Comparison of ENCODE assay signal across 38 cellular contexts in the genomic region with DNA sequence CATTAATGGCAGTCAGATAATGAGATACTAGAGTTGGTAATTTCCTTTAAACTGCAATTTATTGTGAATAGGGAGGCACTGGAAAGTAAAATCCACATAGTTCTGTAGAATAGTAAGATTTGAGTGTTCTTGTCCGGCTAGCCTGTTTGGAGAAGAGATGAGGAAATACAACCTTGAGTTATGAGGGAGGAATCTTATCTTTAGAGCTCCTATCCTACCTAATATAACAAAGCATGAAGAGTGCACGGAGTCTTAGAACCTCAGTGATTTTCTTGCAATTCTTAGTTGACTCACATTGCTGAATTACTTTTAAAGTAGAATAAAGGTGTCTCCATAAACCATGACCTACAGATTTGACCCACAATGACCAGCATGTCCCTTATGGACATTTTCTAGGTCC.
"Had no signal": no experiment of that assay in that cellular context is flagged by ENCODE, and none has a peak within 500 bp of the region (broad histone marks: within the 10 kb centered on the region; RNA-seq: fewer than 3 reads in every experiment).

No MANE protein-coding gene starts in this region.

- H3K4me3 Mint-ChIP-seq: activated naive CD4-positive, alpha-beta T cell treated with anti-CD3 and anti-CD28 coated beads for 36 hours; activated naive CD4-positive, alpha-beta T cell treated with anti-CD3 and anti-CD28 coated beads, Interleukin-2, amount 10 ng/mL, durations not matched to agents 7 days and 5 days; activated naive CD4-positive, alpha-beta T cell treated with anti-CD3 and anti-CD28 coated beads, Interleukin-2, amount 50 U/mL, for 24 hours; activated naive CD8-positive, alpha-beta T cell; activated naive CD8-positive, alpha-beta T cell treated with anti-CD3 and anti-CD28 coated beads for 36 hours; activated naive CD8-positive, alpha-beta T cell treated with anti-CD3 and anti-CD28 coated beads, Interleukin-2, amount 10 ng/mL, durations not matched to agents 7 days and 5 days; activated naive CD8-positive, alpha-beta T cell treated with anti-CD3 and anti-CD28 coated beads, Interleukin-2, amount 50 U/mL, for 24 hours; activated T-cell treated with anti-CD3 and anti-CD28 coated beads, Interleukin-2, amount 50 U/mL, for 24 hours; activated T-cell treated with anti-CD3 and anti-CD28 coated beads, Interleukin-2, amount 50 U/mL, for 4 hours; activated T-cell treated with anti-CD3 and anti-CD28 coated beads, Interleukin-2, amount 50 U/mL, for 72 hours; activated T-helper 1 cell treated with anti-CD3 and anti-CD28 coated beads, Interleukin-12 subunit alpha, Interleukin-12 subunit beta, Interleukin-2, Interleukin-4 antibody, amounts not matched to agents 30 ng/mL and 10 ng/mL and 1 ng/mL, durations not matched to agents 14 hours and 24 hours and 36 hours; activated T-helper 17 cell treated with anti-CD3 and anti-CD28 coated beads, Interleukin-2, amount 50 U/mL, for 72 hours; brain; central memory CD8-positive, alpha-beta T cell had no signal

- DNase-seq: activated effector memory CD4-positive, alpha-beta T cell treated with anti-CD3 and anti-CD28 coated beads, Interleukin-2, amount 50 U/mL, for 16 hours; activated effector memory CD4-positive, alpha-beta T cell treated with Interleukin-2 at 50 U/mL for 16 hours; activated gamma-delta T cell; activated gamma-delta T cell treated with Interleukin-2 at 50 U/mL for 16 hours; activated naive CD4-positive, alpha-beta T cell; activated naive CD4-positive, alpha-beta T cell treated with anti-CD3 and anti-CD28 coated beads for 36 hours; activated naive CD4-positive, alpha-beta T cell treated with anti-CD3 and anti-CD28 coated beads, Interleukin-2, amount 10 ng/mL, durations not matched to agents 7 days and 5 days; activated naive CD4-positive, alpha-beta T cell treated with anti-CD3 and anti-CD28 coated beads, Interleukin-2, amount 50 U/mL, for 16 hours; activated naive CD4-positive, alpha-beta T cell treated with Interleukin-2 at 50 U/mL for 16 hours; activated naive CD8-positive, alpha-beta T cell treated with anti-CD3 and anti-CD28 coated beads for 36 hours; activated naive CD8-positive, alpha-beta T cell treated with anti-CD3 and anti-CD28 coated beads, Interleukin-2, amount 10 ng/mL, durations not matched to agents 7 days and 5 days; activated naive CD8-positive, alpha-beta T cell treated with anti-CD3 and anti-CD28 coated beads, Interleukin-2, amount 50 U/mL, for 24 hours; activated T-cell treated with anti-CD3 and anti-CD28 coated beads, Interleukin-2, amount 50 U/mL, for 1 hour; activated T-cell treated with anti-CD3 and anti-CD28 coated beads, Interleukin-2, amount 50 U/mL, for 24 hours; activated T-cell treated with anti-CD3 and anti-CD28 coated beads, Interleukin-2, amount 50 U/mL, for 4 hours; activated T-cell treated with anti-CD3 and anti-CD28 coated beads, Interleukin-2, amount 50 U/mL, for 48 hours; activated T-cell treated with anti-CD3 and anti-CD28 coated beads, Interleukin-2, amount 50 U/mL, for 72 hours; adrenal gland; amniotic stem cell; amygdala; anterior cingulate cortex; aorta; body of pancreas; brain microvascular endothelial cell; caudate nucleus; central memory CD4-positive, alpha-beta T cell; cerebellar nuclear complex had no signal

- H3K4me3 ChIP-seq: adrenal gland, ascending aorta, body of pancreas, breast epithelium, cardiac muscle cell had no signal

- H3K27ac ChIP-seq: ascending aorta, body of pancreas, brain microvascular endothelial cell, breast epithelium, cardiac muscle cell had no signal

- H3K9me3 ChIP-seq: adrenal gland, ascending aorta, body of pancreas, breast epithelium had no signal

- H3K4me1 Mint-ChIP-seq: activated naive CD4-positive, alpha-beta T cell treated with anti-CD3 and anti-CD28 coated beads, Interleukin-2, amount 10 ng/mL, durations not matched to agents 7 days and 5 days; activated naive CD4-positive, alpha-beta T cell treated with anti-CD3 and anti-CD28 coated beads, Interleukin-2, amount 50 U/mL, for 24 hours; activated naive CD8-positive, alpha-beta T cell treated with anti-CD3 and anti-CD28 coated beads for 36 hours; activated naive CD8-positive, alpha-beta T cell treated with anti-CD3 and anti-CD28 coated beads, Interleukin-2, amount 10 ng/mL, durations not matched to agents 7 days and 5 days; activated naive CD8-positive, alpha-beta T cell treated with anti-CD3 and anti-CD28 coated beads, Interleukin-2, amount 50 U/mL, for 24 hours; activated T-helper 17 cell treated with anti-CD3 and anti-CD28 coated beads, Interleukin-2, amount 50 U/mL, for 72 hours; central memory CD8-positive, alpha-beta T cell had no signal

- H3K4me1 ChIP-seq: ascending aorta, breast epithelium had no signal

- H3K36me3 Mint-ChIP-seq: activated naive CD4-positive, alpha-beta T cell treated with anti-CD3 and anti-CD28 coated beads, Interleukin-2, amount 10 ng/mL, durations not matched to agents 7 days and 5 days; activated naive CD4-positive, alpha-beta T cell treated with anti-CD3 and anti-CD28 coated beads, Interleukin-2, amount 50 U/mL, for 24 hours; activated naive CD8-positive, alpha-beta T cell; activated naive CD8-positive, alpha-beta T cell treated with anti-CD3 and anti-CD28 coated beads for 36 hours; brain had no signal

- ATAC-seq: activated naive CD4-positive, alpha-beta T cell treated with anti-CD3 and anti-CD28 coated beads, Interleukin-2, amount 50 U/mL, for 72 hours; activated naive CD8-positive, alpha-beta T cell treated with anti-CD3 and anti-CD28 coated beads, Interleukin-2, amount 50 U/mL, for 24 hours; activated T-cell treated with anti-CD3 and anti-CD28 coated beads, Interleukin-2, amount 50 U/mL, for 4 hours; activated T-cell treated with anti-CD3 and anti-CD28 coated beads, Interleukin-2, amount 50 U/mL, for 72 hours; activated T-helper 17 cell treated with anti-CD3 and anti-CD28 coated beads, Interleukin-2, amount 50 U/mL, for 72 hours; body of pancreas had no signal

- H3K27me3 ChIP-seq: adrenal gland, ascending aorta, body of pancreas, brain microvascular endothelial cell, breast epithelium, cardiac muscle cell had no signal

- H3K27ac Mint-ChIP-seq: activated naive CD4-positive, alpha-beta T cell treated with anti-CD3 and anti-CD28 coated beads for 36 hours; activated naive CD4-positive, alpha-beta T cell treated with anti-CD3 and anti-CD28 coated beads, Interleukin-2, amount 10 ng/mL, durations not matched to agents 7 days and 5 days; activated naive CD4-positive, alpha-beta T cell treated with anti-CD3 and anti-CD28 coated beads, Interleukin-2, amount 50 U/mL, for 24 hours; activated naive CD4-positive, alpha-beta T cell treated with anti-CD3 and anti-CD28 coated beads, Interleukin-2, amount 50 U/mL, for 72 hours; activated naive CD8-positive, alpha-beta T cell; activated naive CD8-positive, alpha-beta T cell treated with anti-CD3 and anti-CD28 coated beads for 36 hours; activated naive CD8-positive, alpha-beta T cell treated with anti-CD3 and anti-CD28 coated beads, Interleukin-2, amount 10 ng/mL, durations not matched to agents 7 days and 5 days; activated naive CD8-positive, alpha-beta T cell treated with anti-CD3 and anti-CD28 coated beads, Interleukin-2, amount 50 U/mL, for 24 hours; activated T-cell treated with anti-CD3 and anti-CD28 coated beads, Interleukin-2, amount 50 U/mL, for 24 hours; activated T-cell treated with anti-CD3 and anti-CD28 coated beads, Interleukin-2, amount 50 U/mL, for 72 hours; activated T-helper 1 cell treated with anti-CD3 and anti-CD28 coated beads, Interleukin-12 subunit alpha, Interleukin-12 subunit beta, Interleukin-2, Interleukin-4 antibody, amounts not matched to agents 30 ng/mL and 10 ng/mL and 1 ng/mL, durations not matched to agents 14 hours and 24 hours and 36 hours; activated T-helper 17 cell treated with anti-CD3 and anti-CD28 coated beads, Interleukin-2, amount 50 U/mL, for 72 hours; activated T-helper 2 cell treated with anti-CD3 and anti-CD28 coated beads, Interferon-gamma antibody, Interleukin-2, Interleukin-4, amounts not matched to agents 10 μg/mL and 5 μg/mL and 100 μg/mL, durations not matched to agents 14 hours and 24 hours and 36 hours; brain had no signal

- H3K27me3 Mint-ChIP-seq: activated naive CD4-positive, alpha-beta T cell treated with anti-CD3 and anti-CD28 coated beads, Interleukin-2, amount 50 U/mL, for 24 hours; activated naive CD8-positive, alpha-beta T cell; activated naive CD8-positive, alpha-beta T cell treated with anti-CD3 and anti-CD28 coated beads for 36 hours; brain had no signal

- H3K36me3 ChIP-seq: breast epithelium, cardiac muscle cell had no signal
